ENCODE assay signal across 16 cellular contexts in the genomic region with DNA sequence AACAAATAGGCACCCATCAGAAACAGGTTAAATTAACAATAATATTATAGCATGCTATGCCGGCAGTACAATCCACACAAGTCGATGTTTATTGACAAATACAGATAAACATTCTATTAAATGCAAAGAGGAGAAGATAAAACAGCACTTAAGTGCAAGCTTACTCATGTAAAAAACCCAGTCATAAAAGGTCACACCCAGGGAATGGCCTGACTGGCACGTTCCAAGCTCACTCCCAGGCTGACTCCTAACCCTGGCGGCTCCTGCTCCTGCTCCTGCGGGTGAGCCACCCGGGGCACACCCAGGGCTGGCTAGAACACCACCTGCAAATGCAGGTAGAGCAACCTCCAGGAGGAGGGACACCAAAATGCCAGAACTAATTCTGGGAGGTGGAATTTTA.
A peak's percentile ranks its signal among the peaks of the same experiment; 100 is the strongest.
DNase-seq lines count a peak whose midpoint lies in the region; ATAC-seq, FAIRE-seq and TF ChIP-seq lines count a peak whose summit lies in the region.
"Had no signal": no experiment of that assay in that cellular context is flagged by ENCODE, and none has a peak within 500 bp of the region (broad histone marks: within the 10 kb centered on the region; RNA-seq: fewer than 3 reads in every experiment).

No MANE protein-coding gene starts in this region.

- H3K9me3 Mint-ChIP-seq in CD8-positive, alpha-beta memory T cell: no peaks in the 10 kb centered on the region

- CTCF ChIA-PET in CD8-positive, alpha-beta memory T cell (lab: Charles Lee): interaction anchor here (2.3 to 10.2 kb wide), 4 partner anchors 13 to 118 kb away, joined by 10 to 184 read pairs (median 22); no protein-coding TSS in a partner anchor

- H3K4me3 ChIP-seq in CD8-positive, alpha-beta memory T cell (ENCODE audit: low read length): no peak overlapping the region
- H3K4me3 ChIP-seq in bronchial epithelial cell (ENCODE audit: low read depth, low read length): no peak overlapping the region
- no peak overlapping the region for H3K4me3 ChIP-seq in neutrophil (ENCODE audit: low read depth in 1 of 2, low read length in 1 of 2)
- H3K4me3 ChIP-seq: gastrocnemius medialis, SJSA1 had no signal

- peaks cover 6% of the 10 kb centered on the region for H3K36me3 ChIP-seq in CD8-positive, alpha-beta memory T cell (ENCODE audit: insufficient read depth, low read length)
- H3K36me3 ChIP-seq in bronchial epithelial cell (ENCODE audit: control insufficient read depth, insufficient read depth, low read length): no peaks in the 10 kb centered on the region
- H3K36me3 ChIP-seq in neutrophil: peaks cover 38% of the 10 kb centered on the region
- H3K36me3 ChIP-seq: gastrocnemius medialis, SJSA1 had no signal

- peak overlapping the region; percentile 33 to 92 (median 74) for H3K27ac Mint-ChIP-seq in CD8-positive, alpha-beta memory T cell

- POLR2A ChIA-PET in CD8-positive, alpha-beta memory T cell (lab: Charles Lee): interaction anchor here (0.9 kb wide), 1 partner anchor 13 kb away, joined by 3 read pairs; no protein-coding TSS in a partner anchor

- H3K4me1 ChIP-seq in CD8-positive, alpha-beta memory T cell (ENCODE audit: insufficient read depth, low read length): peaks cover 93% of the 10 kb centered on the region
- H3K4me1 ChIP-seq in neutrophil (ENCODE audit: control insufficient read depth in 1 of 2, insufficient read depth in 1 of 2, low read depth in 1 of 2, low read length in 1 of 2): peaks cover 40 to 59% of the 10 kb centered on the region in 2 experiments

- no peak for TF ChIP-seq CTCF in bronchial epithelial cell (IDR thresholded peaks at IDR 0.05; ENCODE audit: insufficient read depth, low read length, severe bottlenecking)
- no peak for TF ChIP-seq CTCF in neutrophil (IDR thresholded peaks at IDR 0.05)

- H3K27ac ChIP-seq in CD8-positive, alpha-beta memory T cell (ENCODE audit: low read depth, low read length): no peak overlapping the region
- H3K27ac ChIP-seq in neutrophil: peak overlapping the region; percentile 47
- H3K27ac ChIP-seq: C4-2B, gastrocnemius medialis, SJSA1 had no signal

- peaks cover 86 to 100% (median 94%) of the 10 kb centered on the region in 3 donors for H3K4me1 Mint-ChIP-seq in CD8-positive, alpha-beta memory T cell

- H3K27me3 Mint-ChIP-seq in CD8-positive, alpha-beta memory T cell: no peaks in the 10 kb centered on the region

- H3K36me3 Mint-ChIP-seq in CD8-positive, alpha-beta memory T cell: peaks cover 0 to 66% (median 4%) of the 10 kb centered on the region in 3 donors

- no peak for ATAC-seq in GM18868 (IDR thresholded peaks at IDR 0.05; ENCODE audit: unreplicated experiment)
- ATAC-seq: gastrocnemius medialis had no signal

- no peak for FAIRE-seq in bronchial epithelial cell (lab: Jason Lieb, UNC)
- FAIRE-seq: G401.6, islet of Langerhans had no signal

- H3K4me3 Mint-ChIP-seq in CD8-positive, alpha-beta memory T cell: peak overlapping the region in 1 of 7 donors; percentile 44

- H3K9me3 ChIP-seq in CD8-positive, alpha-beta memory T cell (ENCODE audit: low read length): no peaks in the 10 kb centered on the region
- H3K9me3 ChIP-seq in neutrophil: no peaks in the 10 kb centered on the region
- H3K9me3 ChIP-seq: gastrocnemius medialis, SJSA1 had no signal

- DNase-seq in CD8-positive, alpha-beta memory T cell: no peak
- DNase-seq in M059J (ENCODE audit: low read depth): peak; percentile 59
- peak; percentile 69 for DNase-seq in bronchial epithelial cell (ENCODE audit: low read depth)
- no peak for DNase-seq in head of caudate nucleus
- DNase-seq in EL: no peak
- DNase-seq: effector CD4-positive, alpha-beta T cell; gastrocnemius medialis; GOT3; Karpas-422; NCI-H2029 treated with DMSO at 0.1 percent for 48 hours had no signal

- H3K27me3 ChIP-seq in CD8-positive, alpha-beta memory T cell (ENCODE audit: insufficient read depth, low read length, poor library complexity, severe bottlenecking): no peaks in the 10 kb centered on the region
- H3K27me3 ChIP-seq in bronchial epithelial cell (ENCODE audit: control insufficient read depth, insufficient read depth, low read length) (peaks cover 2% of the 10 kb centered on the region), neutrophil (no peaks in the 10 kb centered on the region)
- H3K27me3 ChIP-seq: gastrocnemius medialis, SJSA1 had no signal

- intact Hi-C loops in head of caudate nucleus (cut with DNase I): no loop called here

Comparison
In these comparisons a context has a peak if more than half of its experiments do, and no peak if none do; other contexts are left out.
1. DNase-seq: peak in M059J (single experiment) and bronchial epithelial cell (single experiment); none in CD8-positive, alpha-beta memory T cell (0 of 5), head of caudate nucleus (0 of 42) and EL (single experiment).